In genomic region chr16:88024491-88025467, GRCh38 we compare ENCODE assay signal across 8 cellular contexts.
DNase-seq lines count a peak whose midpoint lies in the region; ATAC-seq, FAIRE-seq and TF ChIP-seq lines count a peak whose summit lies in the region.
"Not testable (repeated sequence)": the region's sequence is repeated elsewhere in the genome, so short reads cannot be mapped to it uniquely, and the experiment has no call there.

No MANE protein-coding gene starts in this region.

- peak overlapping the region; percentile 4 for H3K4me2 ChIP-seq in keratinocyte (ENCODE audit: control insufficient read depth, extremely low read depth, insufficient read depth, low read depth, low read length)

- ATAC-seq in RWPE2 (ENCODE audit: low read depth) = peak; percentile 62

- not testable (repeated sequence) for H3K36me3 ChIP-seq in RWPE2 (ENCODE audit: low read depth); keratinocyte (ENCODE audit: control insufficient read depth in 2 of 2, extremely low read depth in 1 of 2, insufficient read depth in 2 of 2, low read length in 2 of 2)

- H3K9me3 ChIP-seq in RWPE2 (ENCODE audit: severe bottlenecking); keratinocyte (ENCODE audit: control insufficient read depth, low read depth, low read length): not testable (repeated sequence)

- not testable (repeated sequence) for H3K27ac ChIP-seq in RWPE2 (ENCODE audit: poor library complexity, severe bottlenecking); keratinocyte (ENCODE audit: control insufficient read depth, insufficient read depth, low read length)

- not testable (repeated sequence) for H2AFZ ChIP-seq in keratinocyte (ENCODE audit: control insufficient read depth, low read length)

- not testable (repeated sequence) for H3K4me1 ChIP-seq in RWPE2 (ENCODE audit: insufficient read depth, poor library complexity, severe bottlenecking)
- peaks cover 13% of the 10 kb centered on the region for H3K4me1 ChIP-seq in keratinocyte (ENCODE audit: control insufficient read depth, extremely low read depth, insufficient read depth, low read length)

- dilution Hi-C loops in keratinocyte (cut with MboI; ENCODE audit: extremely low pct_ligation_motif_present, low sequenced_read_pairs) = not testable (repeated sequence)

- intact Hi-C loops in posterior vena cava (cut with DNase I) = not testable (repeated sequence)

- not testable (repeated sequence) for H4K20me1 ChIP-seq in keratinocyte (ENCODE audit: control insufficient read depth, extremely low read depth, insufficient read depth, low read length)

- H3K27me3 ChIP-seq in RWPE2 (ENCODE audit: insufficient read depth, poor library complexity, severe bottlenecking); keratinocyte (ENCODE audit: control insufficient read depth, extremely low read depth, insufficient read depth, low read length): not testable (repeated sequence)

- H3K4me3 ChIP-seq in RWPE2 (ENCODE audit: severe bottlenecking); epithelial cell of esophagus (ENCODE audit: low read length); keratinocyte (ENCODE audit: control insufficient read depth in 2 of 3, extremely low read depth in 1 of 3, insufficient read depth in 2 of 3, low read depth in 1 of 3, low read length in 3 of 3): not testable (repeated sequence)

- H3K9ac ChIP-seq in keratinocyte (ENCODE audit: control insufficient read depth, extremely low read depth, insufficient read depth, low read length) = not testable (repeated sequence)

- peak; percentile 94 for FAIRE-seq in keratinocyte (lab: Jason Lieb, UNC)
- not testable (repeated sequence) for FAIRE-seq in urothelium cell line (lab: Jason Lieb, UNC)

- peak; percentile 38 for TF ChIP-seq CTCF in RWPE2 (IDR thresholded peaks at IDR 0.05; ENCODE audit: poor library complexity, severe bottlenecking)
- peak; percentile 49 for TF ChIP-seq CTCF in epithelial cell of esophagus (IDR thresholded peaks at IDR 0.05; ENCODE audit: insufficient read depth, low read depth, low read length, missing control alignments)
- not testable (repeated sequence) for TF ChIP-seq CTCF in keratinocyte (optimal IDR thresholded peaks at IDR 0.05 in 1 of 3, IDR thresholded peaks at IDR 0.05 in 1 of 3, conservative IDR thresholded peaks at IDR 0.05 in 1 of 3; ENCODE audit: extremely low read depth in 1 of 3, insufficient read depth in 2 of 3, low read length in 3 of 3)

- H3K79me2 ChIP-seq in keratinocyte (ENCODE audit: control insufficient read depth, insufficient read depth, low read length) = not testable (repeated sequence)

- DNase-seq in EH (ENCODE audit: low read depth) (peak; percentile 88), KBM-7 (peak; percentile 56), RWPE2 (ENCODE audit: low spot score) (peak; percentile 51), epithelial cell of esophagus (ENCODE audit: low read depth) (peak; percentile 38), posterior vena cava (ENCODE audit: low spot score) (peak; percentile 94), urothelium cell line (ENCODE audit: low spot score) (peak; percentile 34)
- DNase-seq in activated naive CD4-positive, alpha-beta T cell treated with anti-CD3 and anti-CD28 coated beads, Interleukin-2, amount 50 U/mL, for 16 hours = peak; percentile 29
- DNase-seq in keratinocyte (ENCODE audit: low read depth, low spot score) = not testable (repeated sequence)

- not testable (repeated sequence) for H3K9me1 ChIP-seq in keratinocyte (ENCODE audit: control insufficient read depth, extremely low read depth, insufficient read depth, low read length)

- in situ Hi-C loops in KBM-7 (cut with MboI; ENCODE audit: low pct_unique_long_range_greater_than_20kb, low sequenced_read_pairs) = not testable (repeated sequence)
